In genomic region chr2:65319080-65319673, GRCh38 we compare ENCODE assay signal across 21 cellular contexts.
DNase-seq lines count a peak whose midpoint lies in the region; ATAC-seq, FAIRE-seq and TF ChIP-seq lines count a peak whose summit lies in the region.
"Had no signal": no experiment of that assay in that cellular context is flagged by ENCODE, and none has a peak within 500 bp of the region (broad histone marks: within the 10 kb centered on the region; RNA-seq: fewer than 3 reads in every experiment).

No MANE protein-coding gene starts in this region.

- H4K20me1 ChIP-seq in PC-3 (ENCODE audit: low read length) (no peaks in the 10 kb centered on the region), mammary epithelial cell (ENCODE audit: insufficient read depth, low read length) (no peaks in the 10 kb centered on the region)

- H3K27ac Mint-ChIP-seq in activated CD8-positive, alpha-beta T cell treated with anti-CD3 and anti-CD28 coated beads for 36 hours: peak overlapping the region; percentile 64
- no peak overlapping the region for H3K27ac Mint-ChIP-seq in activated CD8-positive, alpha-beta T cell treated with anti-CD3 and anti-CD28 coated beads, Interleukin-2, amount 10 ng/mL, durations not matched to agents 7 days and 5 days
- H3K27ac Mint-ChIP-seq: nephron had no signal

- no peak for DNase-seq in activated CD8-positive, alpha-beta T cell treated with anti-CD3 and anti-CD28 coated beads for 36 hours
- DNase-seq in activated CD8-positive, alpha-beta T cell treated with anti-CD3 and anti-CD28 coated beads, Interleukin-2, amount 10 ng/mL, durations not matched to agents 7 days and 5 days: no peak
- no peak for DNase-seq in PC-3
- no peak for DNase-seq in mammary epithelial cell
- DNase-seq in small intestine: no peak
- no peak for DNase-seq in kidney
- DNase-seq in NCI-H1092 (lab: John Stamatoyannopoulos, UW): no peak
- DNase-seq: caudate nucleus; CD4-positive, alpha-beta memory T cell; effector CD8-positive, alpha-beta T cell; left ventricle myocardium superior; MM.1S; NCI-H1930; NCI-H524 treated with DMSO at 0.1 percent for 48 hours; OCI-M1; stimulated activated CD4-positive, alpha-beta T cell treated with anti-CD3 and anti-CD28 coated beads, Interleukin-1b, Interleukin-23, amount 100 ng/mL, for 48 hours had no signal

- H3K27me3 Mint-ChIP-seq in activated CD8-positive, alpha-beta T cell treated with anti-CD3 and anti-CD28 coated beads for 36 hours: no peaks in the 10 kb centered on the region
- no peaks in the 10 kb centered on the region for H3K27me3 Mint-ChIP-seq in activated CD8-positive, alpha-beta T cell treated with anti-CD3 and anti-CD28 coated beads, Interleukin-2, amount 10 ng/mL, durations not matched to agents 7 days and 5 days (ENCODE audit: low read depth)
- H3K27me3 Mint-ChIP-seq: CD4-positive, alpha-beta memory T cell had no signal

- TF ChIP-seq CTCF in activated CD8-positive, alpha-beta T cell treated with anti-CD3 and anti-CD28 coated beads for 36 hours (IDR thresholded peaks at IDR 0.05): no peak
- no peak for TF ChIP-seq CTCF in PC-3 (conservative IDR thresholded peaks at IDR 0.05; ENCODE audit: low read depth, low read length)
- TF ChIP-seq CTCF in mammary epithelial cell (conservative IDR thresholded peaks at IDR 0.05 in 1 of 2, IDR thresholded peaks at IDR 0.05 in 1 of 2; ENCODE audit: extremely low read depth in 1 of 2, insufficient read depth in 1 of 2, low read depth in 1 of 2, low read length in 2 of 2): no peak
- no peak for TF ChIP-seq CTCF in kidney (IDR thresholded peaks at IDR 0.05; ENCODE audit: borderline replicate concordance, extremely low read depth, insufficient read depth)

- no peak overlapping the region for H2AFZ ChIP-seq in PC-3 (ENCODE audit: low read length)
- H2AFZ ChIP-seq in mammary epithelial cell (ENCODE audit: low read depth, low read length): no peak overlapping the region

- BruUV-seq in PC-3 (replicated peaks; lab: Mats Ljungman, UMichigan) (no TSS peak), mammary epithelial cell (replicated peaks; lab: Mats Ljungman, UMichigan) (no TSS peak)

- H3K36me3 Mint-ChIP-seq in activated CD8-positive, alpha-beta T cell treated with anti-CD3 and anti-CD28 coated beads for 36 hours (ENCODE audit: low read depth): peaks cover 2% of the 10 kb centered on the region
- H3K36me3 Mint-ChIP-seq in activated CD8-positive, alpha-beta T cell treated with anti-CD3 and anti-CD28 coated beads, Interleukin-2, amount 10 ng/mL, durations not matched to agents 7 days and 5 days (ENCODE audit: low read depth): peaks cover 11% of the 10 kb centered on the region

- H3K4me3 ChIP-seq in PC-3 (ENCODE audit: low read length) (peak overlapping the region; percentile 25; the same call in 1 of the 2 replicates), mammary epithelial cell (replicated peaks in 1 of 3; ENCODE audit: insufficient read depth in 1 of 3, low read depth in 2 of 3, low read length in 3 of 3) (no peak overlapping the region), small intestine (ENCODE audit: low read depth in 1 of 2, low read length in 2 of 2) (no peak overlapping the region), kidney (ENCODE audit: low read length in 2 of 2) (no peak overlapping the region)
- H3K4me3 ChIP-seq: HAP-1, tibial nerve had no signal

- H3K9me3 ChIP-seq in PC-3 (ENCODE audit: low read length) (no peaks in the 10 kb centered on the region), mammary epithelial cell (replicated peaks; ENCODE audit: insufficient read depth, low read length) (no peaks in the 10 kb centered on the region), small intestine (ENCODE audit: control insufficient read depth, low read depth) (no peaks in the 10 kb centered on the region), kidney (ENCODE audit: control insufficient read depth in 1 of 2, low read length in 2 of 2) (no peaks in the 10 kb centered on the region)
- H3K9me3 ChIP-seq: HAP-1, tibial nerve had no signal

- peak overlapping the region; percentile 93 for H3K27ac ChIP-seq in PC-3 (ENCODE audit: low read length)
- H3K27ac ChIP-seq in mammary epithelial cell (ENCODE audit: insufficient read depth, low read depth, low read length): peak overlapping the region; percentile 77
- H3K27ac ChIP-seq in small intestine (ENCODE audit: low read depth in 1 of 2, low read length in 1 of 2): peak overlapping the region; percentile 73 to 79
- no peak overlapping the region for H3K27ac ChIP-seq in kidney (ENCODE audit: low read depth in 2 of 2, low read length in 2 of 2)

- POLR2A ChIA-PET in activated CD8-positive, alpha-beta T cell treated with anti-CD3 and anti-CD28 coated beads for 36 hours (lab: Charles Lee): interaction anchor here (1.1 to 1.7 kb wide), 6 partner anchors 15 to 118 kb away, joined by 3 to 13 read pairs (median 4); no protein-coding TSS in a partner anchor
- POLR2A ChIA-PET in activated CD8-positive, alpha-beta T cell treated with anti-CD3 and anti-CD28 coated beads, Interleukin-2, amount 10 ng/mL, durations not matched to agents 7 days and 5 days (lab: Charles Lee): no interaction called here
- POLR2A ChIA-PET in PC-3 (lab: Charles Lee; ENCODE audit: unreplicated experiment): interaction anchor here (0.9 kb wide), 1 partner anchor 49 kb away, joined by 3 read pairs; no protein-coding TSS in a partner anchor

- WGBS in mammary epithelial cell (ENCODE audit: low coverage, missing lambda C conversion rate): 100% methylated on average over 5 of the region's 5 CpGs
- WGBS in small intestine, 3 donors: 77 to 90% (median 81%) methylated on average over 5 of the region's 5 CpGs

- no peaks in the 10 kb centered on the region for H3K9me3 Mint-ChIP-seq in activated CD8-positive, alpha-beta T cell treated with anti-CD3 and anti-CD28 coated beads for 36 hours
- H3K9me3 Mint-ChIP-seq in activated CD8-positive, alpha-beta T cell treated with anti-CD3 and anti-CD28 coated beads, Interleukin-2, amount 10 ng/mL, durations not matched to agents 7 days and 5 days (ENCODE audit: insufficient read depth): no peaks in the 10 kb centered on the region
- H3K9me3 Mint-ChIP-seq: activated naive CD4-positive, alpha-beta T cell treated with anti-CD3 and anti-CD28 coated beads, Interleukin-2, amount 50 U/mL, for 72 hours; nephron had no signal

- FAIRE-seq in small intestine (lab: Jason Lieb, UNC) (no peak), kidney (lab: Jason Lieb, UNC) (no peak)

- dilution Hi-C loops in mammary epithelial cell (cut with HindIII; ENCODE audit: low sequenced_read_pairs): no loop called here

- H3K27me3 ChIP-seq in PC-3 (ENCODE audit: low read length) (no peaks in the 10 kb centered on the region), mammary epithelial cell (ENCODE audit: insufficient read depth, low read length) (no peaks in the 10 kb centered on the region), small intestine (ENCODE audit: control insufficient read depth in 2 of 2, insufficient read depth in 2 of 2, low read length in 2 of 2) (no peaks in the 10 kb centered on the region)
- H3K27me3 ChIP-seq: tibial nerve had no signal

- H3K4me1 ChIP-seq in PC-3 (ENCODE audit: insufficient read depth, low read length): peaks cover 83% of the 10 kb centered on the region
- H3K4me1 ChIP-seq in mammary epithelial cell (ENCODE audit: insufficient read depth, low read length): peaks cover 66% of the 10 kb centered on the region
- peaks cover 2 to 7% of the 10 kb centered on the region in 2 donors for H3K4me1 ChIP-seq in small intestine (ENCODE audit: control insufficient read depth in 2 of 2, insufficient read depth in 1 of 2, low read depth in 1 of 2, low read length in 1 of 2)
- peaks cover 0 to 2% of the 10 kb centered on the region in 2 donors for H3K4me1 ChIP-seq in kidney (ENCODE audit: control insufficient read depth in 1 of 2, insufficient read depth in 1 of 2, low read depth in 1 of 2, low read length in 2 of 2)
- H3K4me1 ChIP-seq: HAP-1 had no signal

- CTCF ChIA-PET in activated CD8-positive, alpha-beta T cell treated with anti-CD3 and anti-CD28 coated beads for 36 hours (lab: Charles Lee): interaction anchor here (1.1 to 2.9 kb wide), 4 partner anchors 10 to 64 kb away, joined by 4 to 11 read pairs (median 7); no protein-coding TSS in a partner anchor
- CTCF ChIA-PET in activated CD8-positive, alpha-beta T cell treated with anti-CD3 and anti-CD28 coated beads, Interleukin-2, amount 10 ng/mL, durations not matched to agents 7 days and 5 days (lab: Charles Lee): interaction anchor here (2.0 to 2.7 kb wide), 2 partner anchors 9 to 17 kb away, joined by 4 to 15 read pairs; no protein-coding TSS in a partner anchor
- CTCF ChIA-PET in PC-3 (lab: Charles Lee) (interaction anchor here (0.6 to 1.9 kb wide), 4 partner anchors 48 to 102 kb away, joined by 3 to 6 read pairs (median 4); no protein-coding TSS in a partner anchor), mammary epithelial cell (lab: Charles Lee; ENCODE audit: low non-redundant PET) (no interaction called here)

- peaks cover 6% of the 10 kb centered on the region; the same call in 1 of the 2 replicates for H3K36me3 ChIP-seq in PC-3 (ENCODE audit: low read depth, low read length)
- peaks cover 7% of the 10 kb centered on the region for H3K36me3 ChIP-seq in mammary epithelial cell (ENCODE audit: insufficient read depth, low read length)
- peaks cover 3 to 4% of the 10 kb centered on the region in 2 donors for H3K36me3 ChIP-seq in small intestine (ENCODE audit: control insufficient read depth in 2 of 2, insufficient read depth in 2 of 2, low read length in 2 of 2)
- H3K36me3 ChIP-seq in kidney (ENCODE audit: control insufficient read depth in 1 of 2, insufficient read depth in 2 of 2, low read length in 2 of 2): peaks cover 15 to 22% of the 10 kb centered on the region in 2 donors

- peaks cover 20% of the 10 kb centered on the region for H3K4me1 Mint-ChIP-seq in activated CD8-positive, alpha-beta T cell treated with anti-CD3 and anti-CD28 coated beads for 36 hours (ENCODE audit: low read depth)
- H3K4me1 Mint-ChIP-seq in activated CD8-positive, alpha-beta T cell treated with anti-CD3 and anti-CD28 coated beads, Interleukin-2, amount 10 ng/mL, durations not matched to agents 7 days and 5 days (ENCODE audit: low read depth): peaks cover 23% of the 10 kb centered on the region
- H3K4me1 Mint-ChIP-seq: nephron had no signal

- H3K79me2 ChIP-seq in PC-3 (ENCODE audit: low read length) (peaks cover 19% of the 10 kb centered on the region), mammary epithelial cell (ENCODE audit: insufficient read depth, low read length) (peaks cover 31% of the 10 kb centered on the region)

- in situ Hi-C loops in mammary epithelial cell (cut with MboI; ENCODE audit: low sequenced_read_pairs in 2 of 2): no loop called here

- intact Hi-C loops in activated CD8-positive, alpha-beta T cell treated with anti-CD3 and anti-CD28 coated beads for 36 hours (cut with micrococcal nuclease): no loop called here
- intact Hi-C loops in PC-3 (cut with micrococcal nuclease): no loop called here
- intact Hi-C loops in mammary epithelial cell (cut with micrococcal nuclease): no loop called here
- intact Hi-C loops in kidney (cut with DNase I): no loop called here

- H3F3A ChIP-seq in PC-3 (ENCODE audit: low read length, unreplicated experiment): peaks cover 15% of the 10 kb centered on the region

- H3K9ac ChIP-seq in PC-3 (ENCODE audit: low read length) (peak overlapping the region; percentile 71), mammary epithelial cell (ENCODE audit: insufficient read depth, low read length) (peak overlapping the region; percentile 35), kidney (ENCODE audit: low read length in 2 of 2) (no peak overlapping the region)

- H3K9me2 ChIP-seq in PC-3 (replicated peaks; ENCODE audit: low read length): no peaks in the 10 kb centered on the region

- peak overlapping the region; percentile 78 for H3K4me2 ChIP-seq in PC-3 (ENCODE audit: low read length)
- H3K4me2 ChIP-seq in mammary epithelial cell (ENCODE audit: insufficient read depth, low read depth, low read length): peak overlapping the region; percentile 22

- no peak overlapping the region for H3K4me3 Mint-ChIP-seq in activated CD8-positive, alpha-beta T cell treated with anti-CD3 and anti-CD28 coated beads for 36 hours
- no peak overlapping the region for H3K4me3 Mint-ChIP-seq in activated CD8-positive, alpha-beta T cell treated with anti-CD3 and anti-CD28 coated beads, Interleukin-2, amount 10 ng/mL, durations not matched to agents 7 days and 5 days
- H3K4me3 Mint-ChIP-seq: CD4-positive, alpha-beta memory T cell; nephron had no signal

- no peak for ATAC-seq in activated CD8-positive, alpha-beta T cell treated with anti-CD3 and anti-CD28 coated beads for 36 hours
- ATAC-seq in activated CD8-positive, alpha-beta T cell treated with anti-CD3 and anti-CD28 coated beads, Interleukin-2, amount 10 ng/mL, durations not matched to agents 7 days and 5 days: no peak
- ATAC-seq in PC-3 (no peak), HG03045 (IDR thresholded peaks at IDR 0.05; ENCODE audit: unreplicated experiment) (no peak)
- ATAC-seq: left ventricle myocardium superior had no signal

Comparison
In these comparisons a context has a peak if more than half of its experiments do, and no peak if none do; other contexts are left out.
1. H3K27ac ChIP-seq: peak in PC-3 (single experiment), mammary epithelial cell (single experiment) and small intestine (2 of 2); none in kidney (0 of 2).
2. H3K9ac ChIP-seq: peak in PC-3 (single experiment) and mammary epithelial cell (single experiment); none in kidney (0 of 2).